8 cellular contexts compared by ENCODE assay signal in the genomic region with DNA sequence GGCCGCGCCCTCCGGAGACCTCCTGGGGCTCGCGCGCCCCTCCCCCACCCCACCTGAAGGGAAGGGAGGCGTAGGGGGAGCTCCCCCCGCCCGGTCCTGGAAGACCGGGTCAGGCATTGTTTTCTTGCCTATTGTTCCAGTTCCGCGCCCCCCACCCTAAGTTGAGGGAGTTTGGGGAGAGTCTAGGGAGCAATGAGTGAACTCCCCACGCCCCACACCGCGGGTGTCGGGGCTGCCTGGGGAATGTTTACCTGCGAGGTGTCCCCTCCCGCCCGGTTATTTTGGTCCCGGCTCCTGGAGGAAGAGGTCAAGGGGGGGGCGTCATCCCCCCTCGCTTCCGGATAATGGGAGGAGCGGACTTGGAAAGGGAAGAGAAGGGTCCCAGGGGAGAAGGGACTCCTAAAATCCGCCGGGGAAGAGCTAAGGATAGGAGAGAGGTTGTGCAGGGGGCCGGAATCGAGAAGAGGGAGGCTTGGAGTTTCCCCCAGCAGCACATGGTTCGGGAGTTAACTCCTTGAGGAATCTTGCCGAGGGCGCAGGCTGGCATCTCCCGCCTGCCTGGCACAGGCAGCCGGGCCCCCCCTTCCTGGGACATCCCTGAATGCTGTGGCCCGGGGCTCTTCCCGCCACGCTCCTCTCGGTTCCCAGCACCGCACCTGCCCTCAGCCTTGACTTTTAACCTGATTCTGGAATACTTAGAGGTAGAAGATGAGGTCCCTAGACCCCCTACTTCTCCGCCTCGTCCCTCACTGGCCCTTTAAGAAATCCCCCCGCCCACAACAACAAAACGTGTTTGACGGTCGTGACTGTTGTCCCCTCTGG. TPM values are rescaled to one million over a fixed set of nuclear protein-coding genes. Genes with fewer than 3 reads are reported as not detected.
DNase-seq lines count a peak whose midpoint lies in the region; ATAC-seq, FAIRE-seq and TF ChIP-seq lines count a peak whose summit lies in the region.

No MANE protein-coding gene starts in this region.

- H3K9ac ChIP-seq in iPS-20b (ENCODE audit: low read depth, low read length) = peak overlapping the region; percentile 63; the same call in 1 of the 2 replicates

- BruUV-seq in MCF 10A (replicated peaks; lab: Mats Ljungman, UMichigan) = no TSS peak

- H3K27me3 Mint-ChIP-seq in MCF 10A (ENCODE audit: insufficient read depth, unreplicated experiment) = no peaks in the 10 kb centered on the region

- H3K36me3 ChIP-seq in HAP-1 (replicated peaks) = peaks cover 18% of the 10 kb centered on the region
- H3K36me3 ChIP-seq in RWPE2 (ENCODE audit: low read depth) = peaks cover 22% of the 10 kb centered on the region
- no peaks in the 10 kb centered on the region for H3K36me3 ChIP-seq in iPS-20b (ENCODE audit: insufficient read depth, low read depth, low read length)
- H3K36me3 ChIP-seq in spleen = peaks cover 0 to 40% (median 28%) of the 10 kb centered on the region in 6 donors

- H3K27ac ChIP-seq in A549 (peak overlapping the region; percentile 82 to 98), RWPE2 (ENCODE audit: poor library complexity, severe bottlenecking) (peak overlapping the region; percentile 78), iPS-20b (ENCODE audit: low read length) (no peak overlapping the region), spleen (peak overlapping the region; percentile 70 to 99 (median 97))

- ATAC-seq in A549 (peak; percentile 1 to 19; a peak in 3 of 6 replicates), RWPE2 (ENCODE audit: low read depth) (peak; percentile 18; the same call in 2 of the 3 replicates)

- TF ChIP-seq CTCF in A549 (IDR thresholded peaks at IDR 0.05) (no peak), RWPE2 (IDR thresholded peaks at IDR 0.05; ENCODE audit: poor library complexity, severe bottlenecking) (no peak), MCF 10A (IDR thresholded peaks at IDR 0.05; ENCODE audit: unreplicated experiment) (no peak), spleen (IDR thresholded peaks at IDR 0.05 in 8 of 11, conservative IDR thresholded peaks at IDR 0.05 in 3 of 11) (no peak), GM13977 (IDR thresholded peaks at IDR 0.05; ENCODE audit: extremely low read depth, insufficient read depth, missing control alignments) (no peak)

- no peak for TF ChIP-seq EP300 in A549 (IDR thresholded peaks at IDR 0.05)

- 3% methylated on average over 36 of the region's 44 CpGs for WGBS in A549 (ENCODE audit: missing lambda C conversion rate)
- 1 to 2% (median 1%) methylated on average over 30 to 44 of the region's 44 CpGs for WGBS in spleen, 5 donors

- FAIRE-seq in A549 (lab: Jason Lieb, UNC) = no peak

- intact Hi-C loops in MCF 10A (cut with micrococcal nuclease) (loop anchor here (10.0 kb wide), 1 partner anchor 49 kb away; a partner anchor contains a TSS), spleen (cut with DNase I; ENCODE audit: low total_unique reads) (no loop called here)

- CTCF ChIA-PET in A549 (lab: Yijun Ruan, JAX) = interaction anchor here (0.9 to 5.7 kb wide), 10 partner anchors 10 to 30 kb away, joined by 3 to 64 read pairs (median 6); no protein-coding TSS in a partner anchor
- CTCF ChIA-PET in MCF 10A (lab: Yijun Ruan, JAX) = interaction anchor here (0.7 to 1.1 kb wide), 2 partner anchors 29 to 30 kb away, joined by 3 to 4 read pairs; no protein-coding TSS in a partner anchor

- H3K9me3 Mint-ChIP-seq in MCF 10A (ENCODE audit: unreplicated experiment) = no peaks in the 10 kb centered on the region

- peaks cover 41% of the 10 kb centered on the region for H3K36me3 Mint-ChIP-seq in MCF 10A (ENCODE audit: insufficient read depth, unreplicated experiment)

- H3K4me3 Mint-ChIP-seq in MCF 10A (ENCODE audit: unreplicated experiment) = peak overlapping the region; percentile 99

- peak overlapping the region; percentile 90 for H3K27ac Mint-ChIP-seq in MCF 10A (ENCODE audit: low read depth, unreplicated experiment)

- peak overlapping the region; percentile 92 for H3K4me2 ChIP-seq in A549

- H3K4me3 ChIP-seq in A549 = peak overlapping the region; percentile 94
- peak overlapping the region; percentile 81 for H3K4me3 ChIP-seq in HAP-1
- peak overlapping the region; percentile 54 for H3K4me3 ChIP-seq in RWPE2 (ENCODE audit: severe bottlenecking)
- peak overlapping the region; percentile 83 for H3K4me3 ChIP-seq in iPS-20b (ENCODE audit: low read length)
- H3K4me3 ChIP-seq in spleen = peak overlapping the region; percentile 71 to 92 (median 85)

- no peak for TF ChIP-seq RAD21 in A549 (conservative IDR thresholded peaks at IDR 0.05 in 1 of 2, IDR thresholded peaks at IDR 0.05 in 1 of 2)

- no peaks in the 10 kb centered on the region for H3K9me3 ChIP-seq in A549
- no peaks in the 10 kb centered on the region for H3K9me3 ChIP-seq in HAP-1
- no peaks in the 10 kb centered on the region for H3K9me3 ChIP-seq in RWPE2 (ENCODE audit: severe bottlenecking)
- H3K9me3 ChIP-seq in iPS-20b (ENCODE audit: insufficient read depth, low read depth, low read length) = no peaks in the 10 kb centered on the region
- no peaks in the 10 kb centered on the region for H3K9me3 ChIP-seq in spleen

- DNase-seq in A549 (ENCODE audit: low read depth in 1 of 2, low spot score in 1 of 2) (peak; percentile 56 to 70), HAP-1 (ENCODE audit: low spot score in 2 of 2) (peak; percentile 84), RWPE2 (ENCODE audit: low spot score) (no peak), MCF 10A (ENCODE audit: unreplicated experiment) (peak; percentile 51), spleen (peak; percentile 87), H4 (ENCODE audit: low spot score) (no peak), GM13977 (ENCODE audit: low spot score) (no peak)

- H3K4me1 ChIP-seq in A549 = peaks cover 35% of the 10 kb centered on the region
- peaks cover 3% of the 10 kb centered on the region for H3K4me1 ChIP-seq in HAP-1
- no peaks in the 10 kb centered on the region for H3K4me1 ChIP-seq in RWPE2 (ENCODE audit: insufficient read depth, poor library complexity, severe bottlenecking)
- peaks cover 21% of the 10 kb centered on the region; the same call in 1 of the 2 replicates for H3K4me1 ChIP-seq in iPS-20b (ENCODE audit: insufficient read depth, low read length)
- peaks cover 18 to 85% (median 56%) of the 10 kb centered on the region in 6 donors for H3K4me1 ChIP-seq in spleen

- peaks cover 17% of the 10 kb centered on the region for H3K4me1 Mint-ChIP-seq in MCF 10A (ENCODE audit: insufficient read depth, unreplicated experiment)

- H3K27me3 ChIP-seq in HAP-1 (ENCODE audit: low read depth) = no peaks in the 10 kb centered on the region
- H3K27me3 ChIP-seq in RWPE2 (ENCODE audit: insufficient read depth, poor library complexity, severe bottlenecking) = no peaks in the 10 kb centered on the region
- peaks cover 66% of the 10 kb centered on the region for H3K27me3 ChIP-seq in iPS-20b (ENCODE audit: insufficient read depth, low read length)
- peaks cover 0 to 8% (median 0%) of the 10 kb centered on the region in 7 donors for H3K27me3 ChIP-seq in spleen (replicated peaks in 1 of 7)

- in situ Hi-C loops in HAP-1 (cut with MboI; ENCODE audit: low sequenced_read_pairs) = no loop called here
- in situ Hi-C loops in GM13977 (cut with MboI; ENCODE audit: low pct_unique_long_range_greater_than_20kb, low sequenced_read_pairs, unreplicated experiment) = no loop called here

- POLR2A ChIA-PET in A549 (lab: Yijun Ruan, JAX) = interaction anchor here (0.6 to 1.8 kb wide), 3 partner anchors 13 to 46 kb away, joined by 3 to 5 read pairs (median 4); no protein-coding TSS in a partner anchor
- POLR2A ChIA-PET in MCF 10A (lab: Yijun Ruan, JAX) = interaction anchor here (0.5 to 4.0 kb wide), 15 partner anchors 9 to 460 kb away, joined by 3 to 29 read pairs (median 3); a partner anchor contains a TSS

- TF ChIP-seq POLR2A in A549 (IDR thresholded peaks at IDR 0.05; ENCODE audit: low read length) = no peak
- TF ChIP-seq POLR2A in spleen (IDR thresholded peaks at IDR 0.05) = peak in 1 of 3 donors; percentile 23

RNA-seq across cellular contexts. Expression of a gene that starts 0.9 kb away (rescaled TPM):
- polyA plus RNA-seq in A549 (2011; rRNA removed) (24.2 and 28.9 TPM in 2 replicates), A549 (2017; fragmentation: RNase III; extraction: RNeasy Plus Mini Kit Qiagen cat#74134 plus additional on column Dnase treatment) (24.6 to 29.9 TPM (median 28.3 TPM) in 3 replicates), spleen (100 to 1,000 TPM in 1 of 3 donors, 10 to 100 TPM in 2; 27.3 to 124 (median 35.5) TPM)
- polyA plus RNA-seq in A549 (2012; cell fraction: cytosol; rRNA removed) = 25.0 and 29.5 TPM in 2 replicates
- 62.5 and 83.6 TPM in 2 replicates for polyA plus RNA-seq in A549 (2012; cell fraction: nucleus; rRNA removed)
- 37.2 and 41.1 TPM in 2 replicates for polyA minus RNA-seq in A549 (2011; rRNA and poly(A)+ RNA removed)
- total RNA-seq in MCF 10A (2022) (59.6 and 65.3 TPM in 2 replicates), spleen (100 to 1,000 TPM; 112 to 244 (median 183) TPM)
- 7.8 and 13.6 TPM in 2 replicates for total RNA-seq in H4 (2014; rRNA removed; shearing (Covaris generic))

RNA-seq across cellular contexts. Expression of a gene that starts 24.1 kb away (rescaled TPM):
- polyA plus RNA-seq in A549 (2011; rRNA removed) = 24.5 and 32.6 TPM in 2 replicates
- polyA plus RNA-seq in A549 (2012; cell fraction: cytosol; rRNA removed) = 41.3 and 55.7 TPM in 2 replicates
- polyA plus RNA-seq in A549 (2012; cell fraction: nucleus; rRNA removed) = 21.1 and 28.7 TPM in 2 replicates
- polyA plus RNA-seq in A549 (2017; fragmentation: RNase III; extraction: RNeasy Plus Mini Kit Qiagen cat#74134 plus additional on column Dnase treatment) = 33.0 to 35.4 TPM (median 34.3 TPM) in 3 replicates
- polyA minus RNA-seq in A549 (2011; rRNA and poly(A)+ RNA removed) = 12.7 and 18.5 TPM in 2 replicates
- total RNA-seq in MCF 10A (2022) = 36.8 and 42.0 TPM in 2 replicates
- 10 to 100 TPM in 4 of 7 donors, 1 to 10 TPM in 3; 4.9 to 22.2 (median 11.5) TPM for total RNA-seq in spleen
- polyA plus RNA-seq in spleen = 10 to 100 TPM; 11.2 to 27.5 (median 24.0) TPM
- 2.3 and 6.7 TPM in 2 replicates for total RNA-seq in H4 (2014; rRNA removed; shearing (Covaris generic))

RNA-seq across cellular contexts. Expression of a gene that starts 31.3 kb away (rescaled TPM):
- 4.6 and 5.1 TPM in 2 replicates for polyA plus RNA-seq in A549 (2011; rRNA removed)
- polyA plus RNA-seq in A549 (2012; cell fraction: cytosol; rRNA removed) = 6.0 and 8.6 TPM in 2 replicates
- 5.4 and 6.3 TPM in 2 replicates for polyA plus RNA-seq in A549 (2012; cell fraction: nucleus; rRNA removed)
- polyA plus RNA-seq in A549 (2017; fragmentation: RNase III; extraction: RNeasy Plus Mini Kit Qiagen cat#74134 plus additional on column Dnase treatment) = 11.2 to 12.3 TPM (median 12.1 TPM) in 3 replicates
- 4.1 and 4.2 TPM in 2 replicates for polyA minus RNA-seq in A549 (2011; rRNA and poly(A)+ RNA removed)
- total RNA-seq in MCF 10A (2022) = 3.4 and 3.6 TPM in 2 replicates
- total RNA-seq in spleen = 1 to 10 TPM in 6 of 7 donors, under 1 TPM in 1; 0.51 to 6.4 (median 2.2) TPM
- 1 to 10 TPM; 1.5 to 3.5 (median 3.1) TPM for polyA plus RNA-seq in spleen
- 3.2 and 3.5 TPM in 2 replicates for total RNA-seq in H4 (2014; rRNA removed; shearing (Covaris generic))

RNA-seq across cellular contexts. Expression of a gene that starts 42.1 kb away (rescaled TPM):
- polyA plus RNA-seq in A549 (2011; rRNA removed) (19.9 and 21.2 TPM in 2 replicates), A549 (2017; fragmentation: RNase III; extraction: RNeasy Plus Mini Kit Qiagen cat#74134 plus additional on column Dnase treatment) (33.9 to 43.6 TPM (median 42.5 TPM) in 3 replicates), spleen (10 to 100 TPM; 13.7 to 28.5 (median 25.7) TPM)
- 44.9 and 56.9 TPM in 2 replicates for polyA plus RNA-seq in A549 (2012; cell fraction: cytosol; rRNA removed)
- polyA plus RNA-seq in A549 (2012; cell fraction: nucleus; rRNA removed) = 70.5 and 88.3 TPM in 2 replicates
- 30.6 and 31.4 TPM in 2 replicates for polyA minus RNA-seq in A549 (2011; rRNA and poly(A)+ RNA removed)
- total RNA-seq in MCF 10A (2022) (32.6 and 39.5 TPM in 2 replicates), spleen (10 to 100 TPM; 13.1 to 57.6 (median 25.7) TPM)
- total RNA-seq in H4 (2014; rRNA removed; shearing (Covaris generic)) = 1.6 and 3.9 TPM in 2 replicates

RNA-seq across cellular contexts. Expression of a gene that starts 46.5 kb away (rescaled TPM):
- polyA plus RNA-seq in A549 (2011; rRNA removed) (417 and 467 TPM in 2 replicates), A549 (2017; fragmentation: RNase III; extraction: RNeasy Plus Mini Kit Qiagen cat#74134 plus additional on column Dnase treatment) (463 to 466 TPM (median 465 TPM) in 3 replicates), spleen (100 to 1,000 TPM; 199 to 235 (median 214) TPM)
- 1,169 and 1,263 TPM in 2 replicates for polyA plus RNA-seq in A549 (2012; cell fraction: cytosol; rRNA removed)
- polyA plus RNA-seq in A549 (2012; cell fraction: nucleus; rRNA removed) = 923 and 1,034 TPM in 2 replicates
- 409 and 535 TPM in 2 replicates for polyA minus RNA-seq in A549 (2011; rRNA and poly(A)+ RNA removed)
- total RNA-seq in MCF 10A (2022) (124 and 145 TPM in 2 replicates), spleen (100 to 1,000 TPM; 119 to 182 (median 162) TPM)
- total RNA-seq in H4 (2014; rRNA removed; shearing (Covaris generic)) = 592 and 607 TPM in 2 replicates

Comparison
In these comparisons a context has a peak if more than half of its experiments do, and no peak if none do; other contexts are left out.
1. DNase-seq: peak in A549 (2 of 2), HAP-1 (2 of 2), MCF 10A (single experiment) and spleen (single experiment); none in RWPE2 (single experiment), H4 (single experiment) and GM13977 (single experiment).
2. Peak in every context shown above with its lines, with median percentiles within 50 percentile points of each other: H3K4me3 ChIP-seq.